ENCODE assay signal across 9 cellular contexts in genomic region chr5:89556215-89557009, GRCh38.
DNase-seq lines count a peak whose midpoint lies in the region; ATAC-seq, FAIRE-seq and TF ChIP-seq lines count a peak whose summit lies in the region.
"Had no signal": no experiment of that assay in that cellular context is flagged by ENCODE, and none has a peak within 500 bp of the region (broad histone marks: within the 10 kb centered on the region; RNA-seq: fewer than 3 reads in every experiment).

No MANE protein-coding gene starts in this region.

- FAIRE-seq in frontal cortex (lab: Jason Lieb, UNC) = no peak

- no peak overlapping the region for H3K4me3 ChIP-seq in fibroblast of the aortic adventitia (ENCODE audit: low read depth, low read length)

- no peak for TF ChIP-seq CTCF in fibroblast of the aortic adventitia (IDR thresholded peaks at IDR 0.05; ENCODE audit: insufficient read depth, low read length)

- ATAC-seq in GM18502 (IDR thresholded peaks at IDR 0.05; ENCODE audit: poor library complexity, unreplicated experiment) = no peak

- DNase-seq in A172 (ENCODE audit: low spot score) (peak; percentile 87), HCEC 1CT (peak; percentile 94), SW 1271 (lab: John Stamatoyannopoulos, UW) (peak; percentile 75 to 84), fibroblast of the aortic adventitia (ENCODE audit: low read depth) (peak; percentile 79), SKM-1 treated with dmso at 0.1 percent for 144 hours (lab: John Stamatoyannopoulos, UW; ENCODE audit: unreplicated experiment) (no peak), KG1 (lab: John Stamatoyannopoulos, UW) (no peak), frontal cortex (ENCODE audit: low spot score in 2 of 2) (no peak)
- DNase-seq: NCI-H526 had no signal

Comparison
In these comparisons a context has a peak if more than half of its experiments do, and no peak if none do; other contexts are left out.
1. DNase-seq: peak in A172 (single experiment), HCEC 1CT (single experiment), SW 1271 (2 of 2) and fibroblast of the aortic adventitia (single experiment); none in SKM-1 treated with dmso at 0.1 percent for 144 hours (single experiment), KG1 (single experiment) and frontal cortex (0 of 2).